In genomic region chr7:76974336-76974735, GRCh38 we compare ENCODE assay signal across 5 cellular contexts. TPM values are rescaled to one million over a fixed set of nuclear protein-coding genes. Genes with fewer than 3 reads are reported as not detected.
"Had no signal": no experiment of that assay in that cellular context is flagged by ENCODE, and none has a peak within 500 bp of the region (broad histone marks: within the 10 kb centered on the region; RNA-seq: fewer than 3 reads in every experiment).

No MANE protein-coding gene starts in this region.

RNA-seq across cellular contexts. Expression of gene SPDYE17, which starts 57.8 kb away (rescaled TPM):
- total RNA-seq: GM23338, H1, H9, HT-29, IMR-90 had no signal
